8 cellular contexts compared by ENCODE assay signal in the genomic region with DNA sequence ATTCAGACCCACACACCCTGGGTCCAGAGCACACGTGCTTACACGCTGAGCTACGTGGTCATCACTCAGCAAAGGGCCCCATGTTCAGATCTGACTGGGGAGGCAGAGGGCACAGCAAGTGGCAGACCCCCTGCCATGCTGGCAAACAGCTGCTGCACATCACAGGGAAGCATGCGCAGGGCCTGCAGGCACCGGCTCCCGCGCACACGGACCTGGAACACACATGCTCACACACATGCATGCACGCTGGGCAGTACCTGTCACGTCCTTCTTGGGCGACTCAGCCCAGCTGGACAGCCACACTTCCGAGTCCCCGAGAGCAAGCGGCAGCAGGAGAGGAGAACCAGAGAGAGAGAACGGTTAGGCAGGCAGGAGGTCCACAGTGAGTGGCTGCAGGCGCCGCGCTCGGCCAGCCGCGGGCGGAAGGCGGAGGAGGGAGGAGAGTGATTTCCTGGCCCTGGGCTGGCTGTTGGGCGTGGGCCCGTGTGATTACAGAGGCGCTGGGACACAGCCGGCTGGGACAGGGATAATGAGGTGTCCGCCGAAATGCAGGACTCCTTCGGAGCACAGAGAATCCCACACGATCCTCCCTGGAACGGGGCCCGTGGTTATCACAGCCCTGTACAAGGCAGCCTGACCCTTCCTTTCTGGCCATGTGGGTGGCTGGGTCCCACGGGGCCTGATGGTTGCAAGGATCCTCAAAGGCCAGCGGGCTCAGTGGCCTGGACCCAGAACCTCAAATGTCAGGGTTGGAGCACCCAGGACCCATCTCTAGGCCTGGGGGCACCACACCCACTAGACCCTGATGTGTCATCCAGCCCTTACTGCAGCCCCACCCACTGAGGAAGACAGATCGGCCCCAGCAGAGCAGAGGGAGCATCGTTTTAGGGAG.
A peak's percentile ranks its signal among the peaks of the same experiment; 100 is the strongest.
DNase-seq lines count a peak whose midpoint lies in the region; ATAC-seq, FAIRE-seq and TF ChIP-seq lines count a peak whose summit lies in the region.

No MANE protein-coding gene starts in this region.

- no peak overlapping the region for H2BK120ac ChIP-seq in mesendoderm (ENCODE audit: low read depth, low read length)

- ATAC-seq in natural killer cell treated with Interleukin-12 subunit alpha and Interleukin-12 subunit beta and Interleukin-15 and Interleukin-18, amount 100 ng/mL, for 72 hours: peak; percentile 54 to 70
- ATAC-seq in HG02885 (IDR thresholded peaks at IDR 0.05; ENCODE audit: poor library complexity, unreplicated experiment) (no peak), HG03354 (IDR thresholded peaks at IDR 0.05; ENCODE audit: poor library complexity, severe bottlenecking, unreplicated experiment) (no peak)

- H3K9ac ChIP-seq in BLaER1: peak overlapping the region; percentile 74
- no peak overlapping the region for H3K9ac ChIP-seq in endodermal cell (ENCODE audit: extremely low read depth, low read length, poor library complexity, severe bottlenecking)
- no peak overlapping the region for H3K9ac ChIP-seq in mesendoderm (ENCODE audit: low read length)

- H3K56ac ChIP-seq in mesendoderm (ENCODE audit: low read length): no peak overlapping the region

- H4K5ac ChIP-seq in mesendoderm (ENCODE audit: low read length): no peak overlapping the region

- 87 to 95% methylated on average over 22 to 37 of the region's 37 CpGs for WGBS in endodermal cell (ENCODE audit: insufficient coverage in 1 of 2, insufficient read length in 1 of 2), 2 experiments
- WGBS in mesendoderm (ENCODE audit: extremely low coverage, insufficient coverage, low lambda C conversion rate): no CpG with 5 or more reads among the region's 37 CpGs

- H3K18ac ChIP-seq in mesendoderm (ENCODE audit: low read length): no peak overlapping the region

- TF ChIP-seq CTCF in endodermal cell (conservative IDR thresholded peaks at IDR 0.05): no peak

- H3K4me1 Mint-ChIP-seq in natural killer cell treated with Interleukin-12 subunit alpha and Interleukin-12 subunit beta and Interleukin-15 and Interleukin-18, amount 100 ng/mL, for 72 hours (ENCODE audit: low read depth in 2 of 2): peaks cover 24 to 27% of the 10 kb centered on the region in 2 donors
- peaks cover 6% of the 10 kb centered on the region for H3K4me1 Mint-ChIP-seq in endodermal cell

- H3K36me3 Mint-ChIP-seq in natural killer cell treated with Interleukin-12 subunit alpha and Interleukin-12 subunit beta and Interleukin-15 and Interleukin-18, amount 100 ng/mL, for 72 hours: no peaks in the 10 kb centered on the region
- H3K36me3 Mint-ChIP-seq in endodermal cell (ENCODE audit: low read depth): no peaks in the 10 kb centered on the region

- no peaks in the 10 kb centered on the region for H3K9me3 Mint-ChIP-seq in natural killer cell treated with Interleukin-12 subunit alpha and Interleukin-12 subunit beta and Interleukin-15 and Interleukin-18, amount 100 ng/mL, for 72 hours
- no peaks in the 10 kb centered on the region for H3K9me3 Mint-ChIP-seq in endodermal cell

- H3K36me3 ChIP-seq in BLaER1: peaks cover 17% of the 10 kb centered on the region
- no peaks in the 10 kb centered on the region for H3K36me3 ChIP-seq in endodermal cell (ENCODE audit: control insufficient read depth, insufficient read depth, low read length)
- no peaks in the 10 kb centered on the region for H3K36me3 ChIP-seq in mesendoderm (ENCODE audit: control insufficient read depth, insufficient read depth, low read length)

- no peak overlapping the region for H2BK5ac ChIP-seq in mesendoderm (ENCODE audit: low read length)

- H3K4me2 ChIP-seq in BLaER1 (peak overlapping the region; percentile 95), mesendoderm (ENCODE audit: low read length) (no peak overlapping the region)

- H3K27ac Mint-ChIP-seq in natural killer cell treated with Interleukin-12 subunit alpha and Interleukin-12 subunit beta and Interleukin-15 and Interleukin-18, amount 100 ng/mL, for 72 hours: peak overlapping the region in 1 of 2 donors; percentile 73
- H3K27ac Mint-ChIP-seq in endodermal cell: no peak overlapping the region

- no peak overlapping the region for H4K8ac ChIP-seq in mesendoderm (ENCODE audit: low read depth, low read length)

- H3K9me3 ChIP-seq in BLaER1 (no peaks in the 10 kb centered on the region), endodermal cell (ENCODE audit: control insufficient read depth, low read length) (no peaks in the 10 kb centered on the region)

- peak; percentile 44 to 45 for DNase-seq in Kasumi-1 (lab: John Stamatoyannopoulos, UW)
- no peak for DNase-seq in natural killer cell treated with Interleukin-12 subunit alpha and Interleukin-12 subunit beta and Interleukin-15 and Interleukin-18, amount 100 ng/mL, for 72 hours (ENCODE audit: low spot score)
- no peak for DNase-seq in endodermal cell
- DNase-seq in mesendoderm: no peak

- H3K79me2 ChIP-seq in mesendoderm (ENCODE audit: control insufficient read depth, insufficient read depth, low read length): no peaks in the 10 kb centered on the region

- H3K79me1 ChIP-seq in mesendoderm (ENCODE audit: low read length): no peaks in the 10 kb centered on the region

- H3K4me3 ChIP-seq in BLaER1 (peak overlapping the region; percentile 60), endodermal cell (ENCODE audit: low read length) (no peak overlapping the region), mesendoderm (ENCODE audit: low read length) (no peak overlapping the region)

- no peak overlapping the region for H3K4ac ChIP-seq in mesendoderm (ENCODE audit: low read depth, low read length)

- H3K4me1 ChIP-seq in BLaER1: peaks cover 100% of the 10 kb centered on the region
- no peaks in the 10 kb centered on the region for H3K4me1 ChIP-seq in endodermal cell (ENCODE audit: control insufficient read depth, insufficient read depth, low read length)
- peaks cover 4% of the 10 kb centered on the region for H3K4me1 ChIP-seq in mesendoderm (ENCODE audit: control insufficient read depth, low read depth, low read length)

- no peak overlapping the region for H2AK5ac ChIP-seq in mesendoderm (ENCODE audit: low read length)

- H2BK15ac ChIP-seq in mesendoderm (replicated peaks; ENCODE audit: low read depth): no peak overlapping the region

- peaks cover 18% of the 10 kb centered on the region for H4K20me1 ChIP-seq in BLaER1

- peak overlapping the region; percentile 81 for H3K4me3 Mint-ChIP-seq in natural killer cell treated with Interleukin-12 subunit alpha and Interleukin-12 subunit beta and Interleukin-15 and Interleukin-18, amount 100 ng/mL, for 72 hours
- H3K4me3 Mint-ChIP-seq in endodermal cell: no peak overlapping the region

- H3K27ac ChIP-seq in BLaER1 (peak overlapping the region; percentile 91), endodermal cell (ENCODE audit: low read depth, low read length) (no peak overlapping the region), mesendoderm (ENCODE audit: low read depth, low read length) (no peak overlapping the region)

- H3K23ac ChIP-seq in mesendoderm (ENCODE audit: low read length): no peak overlapping the region

- peak; percentile 37 for FAIRE-seq in endometrium (lab: Jason Lieb, UNC)

- H3K27me3 ChIP-seq in BLaER1: no peaks in the 10 kb centered on the region
- H3K27me3 ChIP-seq in endodermal cell (ENCODE audit: control insufficient read depth, insufficient read depth, low read length, poor library complexity, severe bottlenecking): no peaks in the 10 kb centered on the region
- no peaks in the 10 kb centered on the region for H3K27me3 ChIP-seq in mesendoderm (ENCODE audit: insufficient read depth, low read length, poor library complexity)

- peaks cover 0 to 7% of the 10 kb centered on the region in 2 donors for H3K27me3 Mint-ChIP-seq in natural killer cell treated with Interleukin-12 subunit alpha and Interleukin-12 subunit beta and Interleukin-15 and Interleukin-18, amount 100 ng/mL, for 72 hours
- no peaks in the 10 kb centered on the region for H3K27me3 Mint-ChIP-seq in endodermal cell (ENCODE audit: insufficient read depth)

Comparison
In these comparisons a context has a peak if more than half of its experiments do, and no peak if none do; other contexts are left out.
1. DNase-seq: peak in Kasumi-1 (2 of 2); none in natural killer cell treated with Interleukin-12 subunit alpha and Interleukin-12 subunit beta and Interleukin-15 and Interleukin-18, amount 100 ng/mL, for 72 hours (single experiment), endodermal cell (single experiment) and mesendoderm (single experiment).
2. ATAC-seq: peak in natural killer cell treated with Interleukin-12 subunit alpha and Interleukin-12 subunit beta and Interleukin-15 and Interleukin-18, amount 100 ng/mL, for 72 hours (2 of 2); none in HG02885 (single experiment) and HG03354 (single experiment).